ENCODE assay signal across 15 cellular contexts in the genomic region with DNA sequence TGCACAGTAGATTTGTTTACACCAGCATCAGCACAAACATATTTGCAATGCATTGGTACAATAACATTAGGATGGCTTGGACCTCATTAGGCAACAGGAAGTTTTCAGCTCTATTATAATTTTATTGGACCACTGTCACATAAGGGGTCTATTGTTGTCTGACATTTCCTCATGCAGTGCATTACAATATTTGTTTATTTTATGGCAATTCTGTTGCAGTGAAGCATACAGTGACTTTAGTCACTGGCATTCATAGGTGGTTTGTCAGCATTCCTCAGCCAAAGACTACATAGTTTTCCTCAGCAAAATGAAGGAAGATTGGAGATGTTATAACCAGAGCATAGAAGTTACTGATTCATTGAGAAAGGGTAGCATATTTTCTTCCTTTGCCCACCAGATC.
DNase-seq lines count a peak whose midpoint lies in the region; ATAC-seq and TF ChIP-seq lines count a peak whose summit lies in the region.
"Had no signal": no experiment of that assay in that cellular context is flagged by ENCODE, and none has a peak within 500 bp of the region (broad histone marks: within the 10 kb centered on the region; RNA-seq: fewer than 3 reads in every experiment).

No MANE protein-coding gene starts in this region.

- POLR2A ChIA-PET in AG04449 (lab: Yijun Ruan, JAX) = interaction anchor here (0.7 kb wide), 1 partner anchor 134 kb away, joined by 6 read pairs; no protein-coding TSS in a partner anchor
- POLR2A ChIA-PET in HCT116 (lab: Charles Lee) = no interaction called here

- no peaks in the 10 kb centered on the region for H4K20me1 ChIP-seq in HCT116 (ENCODE audit: insufficient read depth)

- no peak for TF ChIP-seq POLR2A in HCT116 (IDR thresholded peaks at IDR 0.05; ENCODE audit: borderline replicate concordance, extremely low read depth, insufficient read depth, insufficient read length)

- H3K4me2 ChIP-seq in HCT116 (ENCODE audit: low read length) = no peak overlapping the region

- TF ChIP-seq CTCF in AG04449 (IDR thresholded peaks at IDR 0.05; ENCODE audit: insufficient read depth, low read length, missing control alignments) (no peak), HCT116 (IDR thresholded peaks at IDR 0.05 in 2 of 3, conservative IDR thresholded peaks at IDR 0.05 in 1 of 3; ENCODE audit: borderline replicate concordance in 1 of 3, insufficient read depth in 1 of 3, low read depth in 2 of 3, low read length in 2 of 3) (no peak), fibroblast of pulmonary artery (IDR thresholded peaks at IDR 0.05; ENCODE audit: low read length, missing control alignments) (no peak)

- no peaks in the 10 kb centered on the region for H3K36me3 ChIP-seq in HCT116 (ENCODE audit: control insufficient read depth in 1 of 2, insufficient read depth in 2 of 2, low read length in 2 of 2)
- H3K36me3 ChIP-seq: uterus had no signal

- no peak overlapping the region for H3K9ac ChIP-seq in HCT116 (ENCODE audit: low read length)

- TF ChIP-seq RAD21 in HCT116 (IDR thresholded peaks at IDR 0.05; ENCODE audit: low read depth) = no peak

- H3K9me3 ChIP-seq in HCT116 (ENCODE audit: control insufficient read depth in 1 of 2, insufficient read depth in 1 of 2, low read depth in 1 of 2, low read length in 2 of 2) = no peaks in the 10 kb centered on the region
- H3K9me3 ChIP-seq: uterus had no signal

- BruUV-seq in HCT116 (replicated peaks; lab: Mats Ljungman, UMichigan) = no TSS peak

- intact Hi-C loops in HCT116 (cut with micrococcal nuclease) = no loop called here

- in situ Hi-C loops in SK-MEL-5 (cut with HindIII; ENCODE audit: low pct_unique_long_range_greater_than_20kb, low sequenced_read_pairs) = no loop called here

- H3K79me2 ChIP-seq in HCT116 (ENCODE audit: insufficient read depth, low read length) = no peaks in the 10 kb centered on the region

- RAD21 ChIA-PET in HCT116 (lab: Charles Lee; ENCODE audit: low non-redundant PET in 1 of 2, low total read pairs in 2 of 2, uncharacterized antibody in 2 of 2, unreplicated experiment in 2 of 2) = no interaction called here

- no peaks in the 10 kb centered on the region for H3K9me2 ChIP-seq in HCT116 (ENCODE audit: insufficient read depth)

- CTCF ChIA-PET in AG04449 (lab: Yijun Ruan, JAX) (no interaction called here), HCT116 (lab: Charles Lee) (no interaction called here)

- peak; percentile 9 for DNase-seq in AG04449 (ENCODE audit: low read depth, low spot score)
- DNase-seq in HCT116 (ENCODE audit: low read depth, low spot score) = peak; percentile 6
- peak; percentile 32 for DNase-seq in SK-MEL-5 (ENCODE audit: low read depth, low spot score)
- peak; percentile 21 for DNase-seq in fibroblast of pulmonary artery (ENCODE audit: low read depth)
- no peak for DNase-seq in NCI-H2196 (lab: John Stamatoyannopoulos, UW; ENCODE audit: unreplicated experiment)
- DNase-seq in stimulated activated CD4-positive, alpha-beta T cell treated with anti-CD3 and anti-CD28 coated beads, Interleukin-15, amount 100 ng/mL, for 24 hours = no peak
- DNase-seq: activated effector memory CD4-positive, alpha-beta T cell treated with anti-CD3 and anti-CD28 coated beads, Interleukin-2, amount 50 U/mL, for 16 hours; MM.1S; NCI-H2029 treated with DMSO at 0.1 percent for 48 hours; stimulated activated CD4-positive, alpha-beta T cell treated with anti-CD3 and anti-CD28 coated beads, Interleukin-12 subunit alpha, Interleukin-12 subunit beta, amount 100 ng/mL, for 4 hours; stimulated activated naive CD8-positive, alpha-beta T cell treated with anti-CD3 and anti-CD28 coated beads, Interleukin-15, amount 100 ng/mL, for 72 hours; uterus had no signal

- H3K4me1 ChIP-seq in HCT116 (ENCODE audit: control insufficient read depth in 1 of 2, insufficient read depth in 2 of 2, low read length in 2 of 2) = peaks cover 4 to 7% of the 10 kb centered on the region in 2 experiments; a peak in 2 of 4 replicates
- H3K4me1 ChIP-seq: uterus had no signal

- peak overlapping the region; percentile 23 for H2AFZ ChIP-seq in HCT116 (ENCODE audit: low read depth, low read length, poor library complexity, severe bottlenecking)

- H3K27me3 ChIP-seq in HCT116 (ENCODE audit: insufficient read depth, low read length) = no peaks in the 10 kb centered on the region
- H3K27me3 ChIP-seq: uterus had no signal

- H3K27ac ChIP-seq in HCT116 (ENCODE audit: low read depth, low read length) = no peak overlapping the region
- H3K27ac ChIP-seq: uterus had no signal

- no peak overlapping the region for H3K4me3 ChIP-seq in AG04449 (ENCODE audit: low read depth, low read length)
- no peak overlapping the region for H3K4me3 ChIP-seq in HCT116 (replicated peaks in 1 of 2; ENCODE audit: low read depth in 1 of 2, low read length in 2 of 2)
- H3K4me3 ChIP-seq in fibroblast of pulmonary artery (replicated peaks; ENCODE audit: low read depth, low read length) = no peak overlapping the region
- H3K4me3 ChIP-seq: uterus had no signal

- ATAC-seq in HCT116 (peak; percentile 40; the same call in 1 of the 2 replicates), HG03521 (IDR thresholded peaks at IDR 0.05; ENCODE audit: unreplicated experiment) (no peak), HG03159 (IDR thresholded peaks at IDR 0.05; ENCODE audit: unreplicated experiment) (no peak)
- ATAC-seq: activated CD4-positive, CD25-positive, alpha-beta regulatory T cell treated with anti-CD3 and anti-CD28 coated beads, Interleukin-2, amount 50 U/mL, for 24 hours; stimulated activated naive CD8-positive, alpha-beta T cell treated with anti-CD3 and anti-CD28 coated beads, Interleukin-15, amount 100 ng/mL, for 72 hours had no signal

TF ChIP-seq in HCT116, 20 proteins besides CTCF, POLR2A, EP300 and RAD21:
- no peak for TF ChIP-seq TCF7L2 (IDR thresholded peaks at IDR 0.05; ENCODE audit: borderline replicate concordance, extremely low read depth, insufficient read depth, insufficient read length)
- no peak for TF ChIP-seq MAX (IDR thresholded peaks at IDR 0.05)
- TF ChIP-seq SP1 (IDR thresholded peaks at IDR 0.05; ENCODE audit: low read depth) = no peak
- TF ChIP-seq CEBPB (IDR thresholded peaks at IDR 0.05; ENCODE audit: low read depth) = no peak
- TF ChIP-seq ZNF274 (IDR thresholded peaks at IDR 0.05; ENCODE audit: low read depth, low read length) = no peak
- TF ChIP-seq FOSL1 (IDR thresholded peaks at IDR 0.05; ENCODE audit: low read depth) = no peak
- TF ChIP-seq, protein P1, sequence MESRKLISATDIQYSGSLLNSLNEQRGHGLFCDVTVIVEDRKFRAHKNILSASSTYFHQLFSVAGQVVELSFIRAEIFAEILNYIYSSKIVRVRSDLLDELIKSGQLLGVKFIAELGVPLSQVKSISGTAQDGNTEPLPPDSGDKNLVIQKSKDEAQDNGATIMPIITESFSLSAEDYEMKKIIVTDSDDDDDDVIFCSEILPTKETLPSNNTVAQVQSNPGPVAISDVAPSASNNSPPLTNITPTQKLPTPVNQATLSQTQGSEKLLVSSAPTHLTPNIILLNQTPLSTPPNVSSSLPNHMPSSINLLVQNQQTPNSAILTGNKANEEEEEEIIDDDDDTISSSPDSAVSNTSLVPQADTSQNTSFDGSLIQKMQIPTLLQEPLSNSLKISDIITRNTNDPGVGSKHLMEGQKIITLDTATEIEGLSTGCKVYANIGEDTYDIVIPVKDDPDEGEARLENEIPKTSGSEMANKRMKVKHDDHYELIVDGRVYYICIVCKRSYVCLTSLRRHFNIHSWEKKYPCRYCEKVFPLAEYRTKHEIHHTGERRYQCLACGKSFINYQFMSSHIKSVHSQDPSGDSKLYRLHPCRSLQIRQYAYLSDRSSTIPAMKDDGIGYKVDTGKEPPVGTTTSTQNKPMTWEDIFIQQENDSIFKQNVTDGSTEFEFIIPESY (IDR thresholded peaks at IDR 0.05; ENCODE audit: extremely low read depth, insufficient replicate concordance, low read length) = no peak
- TF ChIP-seq ZFX (IDR thresholded peaks at IDR 0.05) = no peak
- no peak for TF ChIP-seq EGR1 (IDR thresholded peaks at IDR 0.05; ENCODE audit: low read depth)
- no peak for TF ChIP-seq JUND (IDR thresholded peaks at IDR 0.05)
- no peak for TF ChIP-seq CBX3 (IDR thresholded peaks at IDR 0.05; ENCODE audit: low read depth)
- TF ChIP-seq ELF1 (IDR thresholded peaks at IDR 0.05; ENCODE audit: borderline replicate concordance, low read depth) = no peak
- no peak for TF ChIP-seq POLR2AphosphoS5 (IDR thresholded peaks at IDR 0.05; ENCODE audit: low read depth, low read length)
- TF ChIP-seq EZH2phosphoT487 (IDR thresholded peaks at IDR 0.05; ENCODE audit: borderline replicate concordance) = no peak
- no peak for TF ChIP-seq REST (IDR thresholded peaks at IDR 0.05; ENCODE audit: low read depth)
- TF ChIP-seq SRF (IDR thresholded peaks at IDR 0.05; ENCODE audit: low read depth) = no peak

Comparison
In these comparisons a context has a peak if more than half of its experiments do, and no peak if none do; other contexts are left out.
1. DNase-seq: peak in AG04449 (single experiment), HCT116 (single experiment), SK-MEL-5 (single experiment) and fibroblast of pulmonary artery (single experiment); none in NCI-H2196 (single experiment) and stimulated activated CD4-positive, alpha-beta T cell treated with anti-CD3 and anti-CD28 coated beads, Interleukin-15, amount 100 ng/mL, for 24 hours (single experiment).